Comparison of ENCODE assay signal across 1 cellular context in genomic region chr17:21251611-21252010, GRCh38.
TF ChIP-seq lines count a peak whose summit lies in the region.

No MANE protein-coding gene starts in this region.

TF ChIP-seq in WTC11, 78 proteins besides CTCF, POLR2A, EP300 and RAD21 (continued from another document):
- TF ChIP-seq, protein P1, sequence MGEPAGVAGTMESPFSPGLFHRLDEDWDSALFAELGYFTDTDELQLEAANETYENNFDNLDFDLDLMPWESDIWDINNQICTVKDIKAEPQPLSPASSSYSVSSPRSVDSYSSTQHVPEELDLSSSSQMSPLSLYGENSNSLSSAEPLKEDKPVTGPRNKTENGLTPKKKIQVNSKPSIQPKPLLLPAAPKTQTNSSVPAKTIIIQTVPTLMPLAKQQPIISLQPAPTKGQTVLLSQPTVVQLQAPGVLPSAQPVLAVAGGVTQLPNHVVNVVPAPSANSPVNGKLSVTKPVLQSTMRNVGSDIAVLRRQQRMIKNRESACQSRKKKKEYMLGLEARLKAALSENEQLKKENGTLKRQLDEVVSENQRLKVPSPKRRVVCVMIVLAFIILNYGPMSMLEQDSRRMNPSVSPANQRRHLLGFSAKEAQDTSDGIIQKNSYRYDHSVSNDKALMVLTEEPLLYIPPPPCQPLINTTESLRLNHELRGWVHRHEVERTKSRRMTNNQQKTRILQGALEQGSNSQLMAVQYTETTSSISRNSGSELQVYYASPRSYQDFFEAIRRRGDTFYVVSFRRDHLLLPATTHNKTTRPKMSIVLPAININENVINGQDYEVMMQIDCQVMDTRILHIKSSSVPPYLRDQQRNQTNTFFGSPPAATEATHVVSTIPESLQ (CRISPR knock-in tag; IDR thresholded peaks at IDR 0.05) = no peak
- TF ChIP-seq ZNF425 (CRISPR knock-in tag; conservative IDR thresholded peaks at IDR 0.05) (no peak), SP1 (CRISPR knock-in tag; conservative IDR thresholded peaks at IDR 0.05) (no peak), CDX4 (CRISPR knock-in tag; IDR thresholded peaks at IDR 0.05; ENCODE audit: borderline replicate concordance) (no peak), NR1H2 (CRISPR knock-in tag; IDR thresholded peaks at IDR 0.05) (no peak), NFATC4 (CRISPR knock-in tag; IDR thresholded peaks at IDR 0.05) (no peak), TEAD1 (CRISPR knock-in tag; IDR thresholded peaks at IDR 0.05) (no peak), ATF3 (CRISPR knock-in tag; conservative IDR thresholded peaks at IDR 0.05) (no peak), MXD4 (CRISPR knock-in tag; IDR thresholded peaks at IDR 0.05; ENCODE audit: borderline replicate concordance) (no peak), MLX (CRISPR knock-in tag; IDR thresholded peaks at IDR 0.05) (no peak), ZBTB21 (CRISPR knock-in tag; IDR thresholded peaks at IDR 0.05; ENCODE audit: borderline replicate concordance) (no peak), PREB (CRISPR knock-in tag; IDR thresholded peaks at IDR 0.05; ENCODE audit: borderline replicate concordance) (no peak)
- TF ChIP-seq, protein P2, sequence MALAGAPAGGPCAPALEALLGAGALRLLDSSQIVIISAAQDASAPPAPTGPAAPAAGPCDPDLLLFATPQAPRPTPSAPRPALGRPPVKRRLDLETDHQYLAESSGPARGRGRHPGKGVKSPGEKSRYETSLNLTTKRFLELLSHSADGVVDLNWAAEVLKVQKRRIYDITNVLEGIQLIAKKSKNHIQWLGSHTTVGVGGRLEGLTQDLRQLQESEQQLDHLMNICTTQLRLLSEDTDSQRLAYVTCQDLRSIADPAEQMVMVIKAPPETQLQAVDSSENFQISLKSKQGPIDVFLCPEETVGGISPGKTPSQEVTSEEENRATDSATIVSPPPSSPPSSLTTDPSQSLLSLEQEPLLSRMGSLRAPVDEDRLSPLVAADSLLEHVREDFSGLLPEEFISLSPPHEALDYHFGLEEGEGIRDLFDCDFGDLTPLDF (CRISPR knock-in tag; IDR thresholded peaks at IDR 0.05) = no peak
- TF ChIP-seq, protein P3, sequence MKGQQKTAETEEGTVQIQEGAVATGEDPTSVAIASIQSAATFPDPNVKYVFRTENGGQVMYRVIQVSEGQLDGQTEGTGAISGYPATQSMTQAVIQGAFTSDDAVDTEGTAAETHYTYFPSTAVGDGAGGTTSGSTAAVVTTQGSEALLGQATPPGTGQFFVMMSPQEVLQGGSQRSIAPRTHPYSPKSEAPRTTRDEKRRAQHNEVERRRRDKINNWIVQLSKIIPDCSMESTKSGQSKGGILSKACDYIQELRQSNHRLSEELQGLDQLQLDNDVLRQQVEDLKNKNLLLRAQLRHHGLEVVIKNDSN (CRISPR knock-in tag; IDR thresholded peaks at IDR 0.05) = no peak
